27 cellular contexts compared by ENCODE assay signal in genomic region chr2:160055726-160056108, GRCh38. TPM values are rescaled to one million over a fixed set of nuclear protein-coding genes. Genes with fewer than 3 reads are reported as not detected.
DNase-seq lines count a peak whose midpoint lies in the region; ATAC-seq, FAIRE-seq and TF ChIP-seq lines count a peak whose summit lies in the region.
"Had no signal": no experiment of that assay in that cellular context is flagged by ENCODE, and none has a peak within 500 bp of the region (broad histone marks: within the 10 kb centered on the region; RNA-seq: fewer than 3 reads in every experiment).

No MANE protein-coding gene starts in this region.

- H3K36me3 ChIP-seq in breast epithelium: no peaks in the 10 kb centered on the region
- no peaks in the 10 kb centered on the region for H3K36me3 ChIP-seq in esophagus muscularis mucosa
- H3K36me3 ChIP-seq: MG63, SJSA1 had no signal

- CTCF ChIA-PET in MCF 10A (lab: Yijun Ruan, JAX): interaction anchor here (1.1 kb wide), 1 partner anchor 47 kb away, joined by 4 read pairs; no protein-coding TSS in a partner anchor

- ATAC-seq in GM21515 (IDR thresholded peaks at IDR 0.05; ENCODE audit: unreplicated experiment): no peak
- ATAC-seq in HG03354 (IDR thresholded peaks at IDR 0.05; ENCODE audit: poor library complexity, severe bottlenecking, unreplicated experiment): no peak

- WGBS in esophagus muscularis mucosa: 92% methylated on average over 7 of the region's 7 CpGs

- H3K4me3 Mint-ChIP-seq in MCF 10A (ENCODE audit: unreplicated experiment) (no peak overlapping the region), nephron (peak overlapping the region in 1 of 3 experiments; percentile 11)
- H3K4me3 Mint-ChIP-seq: B cell; CD8-positive, alpha-beta memory T cell had no signal

- H3K9me3 ChIP-seq in breast epithelium: no peaks in the 10 kb centered on the region
- H3K9me3 ChIP-seq in esophagus muscularis mucosa: no peaks in the 10 kb centered on the region
- H3K9me3 ChIP-seq: MG63, SJSA1 had no signal

- H3K4me1 Mint-ChIP-seq in MCF 10A (ENCODE audit: insufficient read depth, unreplicated experiment) (peaks cover 26% of the 10 kb centered on the region), nephron (peaks cover 47% of the 10 kb centered on the region)
- H3K4me1 Mint-ChIP-seq: B cell; CD8-positive, alpha-beta memory T cell had no signal

- no TSS peak for BruUV-seq in MCF 10A (replicated peaks; lab: Mats Ljungman, UMichigan)

- no peak for TF ChIP-seq EP300 in esophagus muscularis mucosa (IDR thresholded peaks at IDR 0.05)

- no peaks in the 10 kb centered on the region for H3K9me3 Mint-ChIP-seq in MCF 10A (ENCODE audit: unreplicated experiment)
- H3K9me3 Mint-ChIP-seq in nephron: no peaks in the 10 kb centered on the region

- peak overlapping the region; percentile 26 to 35 for H3K27ac ChIP-seq in breast epithelium
- no peak overlapping the region for H3K27ac ChIP-seq in esophagus muscularis mucosa (replicated peaks in 1 of 4)
- H3K27ac ChIP-seq: 22Rv1, C4-2B, PC-9, SJSA1 had no signal

- H3K4me3 ChIP-seq in breast epithelium (no peak overlapping the region), esophagus muscularis mucosa (no peak overlapping the region)
- H3K4me3 ChIP-seq: MG63, PC-9, SJSA1 had no signal

- DNase-seq in breast epithelium (ENCODE audit: low spot score in 2 of 2) (no peak), MCF 10A (ENCODE audit: unreplicated experiment) (no peak), esophagus muscularis mucosa (ENCODE audit: extremely low spot score) (peak; percentile 55), CD1c-positive myeloid dendritic cell (ENCODE audit: extremely low spot score) (no peak), GM19239 (ENCODE audit: insufficient read length, low spot score) (no peak)
- DNase-seq: CD8-positive, alpha-beta memory T cell; DMS79 treated with DMSO at 0.1 percent for 48 hours; GF-D8; GOT3; KBM-7; MG63; NCI-H1105 treated with DMSO at 0.1 percent for 48 hours; NCI-H146; NCI-H1930; NCI-H2107; NCI-H526; NCI-H82; NK-92 treated with Interleukin-12 subunit alpha and Interleukin-12 subunit beta, amount 100 ng/mL, for 24 hours; PC-9; Right ventricle myocardium superior had no signal

- H3K4me1 ChIP-seq in breast epithelium (peaks cover 0 to 14% of the 10 kb centered on the region in 2 donors), esophagus muscularis mucosa (peaks cover 0 to 29% (median 25%) of the 10 kb centered on the region in 4 donors)
- H3K4me1 ChIP-seq: SJSA1 had no signal

- intact Hi-C loops in breast epithelium (cut with DNase I; ENCODE audit: low total_unique reads) (no loop called here), MCF 10A (cut with micrococcal nuclease) (no loop called here), esophagus muscularis mucosa (cut with DNase I) (no loop called here)

- H3K27me3 ChIP-seq in breast epithelium (no peaks in the 10 kb centered on the region), esophagus muscularis mucosa (no peaks in the 10 kb centered on the region)
- H3K27me3 ChIP-seq: MG63 had no signal

- POLR2A ChIA-PET in MCF 10A (lab: Yijun Ruan, JAX): no interaction called here

- TF ChIP-seq POLR2A in breast epithelium (IDR thresholded peaks at IDR 0.05) (no peak), esophagus muscularis mucosa (IDR thresholded peaks at IDR 0.05; ENCODE audit: low read depth) (no peak)

- FAIRE-seq in GM19239 (lab: Jason Lieb, UNC): no peak

- H3K27me3 Mint-ChIP-seq in MCF 10A (ENCODE audit: insufficient read depth, unreplicated experiment) (no peaks in the 10 kb centered on the region), nephron (ENCODE audit: low read depth) (peaks cover 9% of the 10 kb centered on the region)

- H3K27ac Mint-ChIP-seq in MCF 10A (ENCODE audit: low read depth, unreplicated experiment): no peak overlapping the region
- peak overlapping the region; percentile 30 to 81 (median 80) for H3K27ac Mint-ChIP-seq in nephron
- H3K27ac Mint-ChIP-seq: B cell had no signal

- TF ChIP-seq CTCF in breast epithelium (IDR thresholded peaks at IDR 0.05): no peak
- no peak for TF ChIP-seq CTCF in MCF 10A (IDR thresholded peaks at IDR 0.05; ENCODE audit: unreplicated experiment)
- no peak for TF ChIP-seq CTCF in esophagus muscularis mucosa (IDR thresholded peaks at IDR 0.05)
- no peak for TF ChIP-seq CTCF in nephron (IDR thresholded peaks at IDR 0.05; ENCODE audit: unreplicated experiment in 3 of 3)

- H3K36me3 Mint-ChIP-seq in MCF 10A (ENCODE audit: insufficient read depth, unreplicated experiment) (no peaks in the 10 kb centered on the region), nephron (ENCODE audit: low read depth) (no peaks in the 10 kb centered on the region)

RNA-seq across cellular contexts. Expression of gene PLA2R1, which starts 6.7 kb away (rescaled TPM):
- total RNA-seq in breast epithelium (10 to 100 TPM; 12.5 to 49.9 (median 27.9) TPM), MCF 10A (2022) (7.5 and 8.4 TPM in 2 replicates), esophagus muscularis mucosa (1 to 10 TPM; 2.8 to 6.4 (median 5.1) TPM)
- total RNA-seq: B cell; CD8-positive, alpha-beta memory T cell had no signal

Comparison
In these comparisons a context has a peak if more than half of its experiments do, and no peak if none do; other contexts are left out.
1. H3K27ac ChIP-seq: peak in breast epithelium (2 of 2); none in esophagus muscularis mucosa (0 of 4).